Comparison of ENCODE assay signal across 8 cellular contexts in genomic region chr6:132669690-132670291, GRCh38. TPM values are rescaled to one million over a fixed set of nuclear protein-coding genes. Genes with fewer than 3 reads are reported as not detected.
DNase-seq lines count a peak whose midpoint lies in the region; ATAC-seq and TF ChIP-seq lines count a peak whose summit lies in the region.

No MANE protein-coding gene starts in this region.

- TF ChIP-seq CTCF in C4-2B (conservative IDR thresholded peaks at IDR 0.05) (peak; percentile 64), KMS-11 (conservative IDR thresholded peaks at IDR 0.05; ENCODE audit: low read depth, low read length) (peak; percentile 72; the same call in 1 of the 2 replicates)

- H3K27me3 ChIP-seq in KMS-11 (ENCODE audit: insufficient read depth, low read depth) (no peaks in the 10 kb centered on the region), MG63 (no peaks in the 10 kb centered on the region)

- H3K4me1 Mint-ChIP-seq in naive B cell = peaks cover 5 to 10% (median 8%) of the 10 kb centered on the region in 3 donors

- peaks cover 0 to 4% (median 0%) of the 10 kb centered on the region in 3 donors for H3K27me3 Mint-ChIP-seq in naive B cell

- no peak overlapping the region for H3K27ac ChIP-seq in C4-2B
- no peak overlapping the region for H3K27ac ChIP-seq in KMS-11

- H3K79me2 ChIP-seq in KMS-11 (ENCODE audit: insufficient read depth, low read depth) = no peaks in the 10 kb centered on the region

- no peaks in the 10 kb centered on the region for H3K36me3 ChIP-seq in KMS-11 (ENCODE audit: insufficient read depth)
- H3K36me3 ChIP-seq in MG63 = no peaks in the 10 kb centered on the region

- no peak overlapping the region for H3K9ac ChIP-seq in KMS-11

- H2AFZ ChIP-seq in KMS-11 (ENCODE audit: low read depth) = peak overlapping the region; percentile 47

- H3K4me3 ChIP-seq in KMS-11 (IDR thresholded peaks at IDR 0.05; ENCODE audit: insufficient read depth, low read depth, low read length) (no peak overlapping the region), MG63 (no peak overlapping the region)

- no peak overlapping the region for H3K27ac Mint-ChIP-seq in naive B cell

- H3K4me3 Mint-ChIP-seq in naive B cell = peak overlapping the region in 1 of 8 donors; percentile 54

- ATAC-seq in GM19023 (IDR thresholded peaks at IDR 0.05; ENCODE audit: unreplicated experiment) (peak; percentile 67), naive B cell (ENCODE audit: low read depth in 2 of 2) (peak; percentile 41 to 43)

- H3K36me3 Mint-ChIP-seq in naive B cell = no peaks in the 10 kb centered on the region

- TF ChIP-seq POLR2A in erythroblast (IDR thresholded peaks at IDR 0.05; ENCODE audit: low read length) = no peak

- H4K20me1 ChIP-seq in KMS-11 (ENCODE audit: insufficient read depth) = no peaks in the 10 kb centered on the region

- H3K4me1 ChIP-seq in KMS-11 (ENCODE audit: low read depth, poor library complexity, severe bottlenecking) = peaks cover 7% of the 10 kb centered on the region

- 0 out of 2 replicates have a peak, but pooled peaks cover 3% of the 10 kb centered on the region for H3K9me3 ChIP-seq in MG63

- DNase-seq in SHP77 treated with DMSO at 0.1 percent for 48 hours (lab: John Stamatoyannopoulos, UW) (peak; percentile 55), erythroblast (lab: John Stamatoyannopoulos, UW) (peak; percentile 25 to 40), naive B cell (peak; percentile 34), cortex of kidney (lab: John Stamatoyannopoulos, UW) (no peak), MG63 (no peak)

- no peaks in the 10 kb centered on the region for H3K9me3 Mint-ChIP-seq in naive B cell

- H3K4me2 ChIP-seq in KMS-11 = peak overlapping the region; percentile 13; the same call in 1 of the 2 replicates

RNA-seq across cellular contexts. Expression of gene TAAR1, which starts 10.8 kb away (rescaled TPM):
- polyA plus RNA-seq in naive B cell (ENCODE audit: low read depth in 6 of 6) = not detected
- not detected in 2 replicates for total RNA-seq in MG63 (2014; rRNA removed; shearing (Covaris generic); ENCODE audit: low replicate concordance)

RNA-seq across cellular contexts. Expression of gene VNN1, which starts 44.1 kb away (rescaled TPM):
- polyA plus RNA-seq in naive B cell (ENCODE audit: low read depth in 6 of 6) = under 1 TPM in 3 of 6 donors, not detected in 3; 0.09 to 0.17 (median 0.10) TPM
- 1.1 TPM in 1 of 2 replicates, not detected in the other for total RNA-seq in MG63 (2014; rRNA removed; shearing (Covaris generic); ENCODE audit: low replicate concordance)

RNA-seq across cellular contexts. Expression of gene TAAR2, which starts 45.7 kb away (rescaled TPM):
- not detected for polyA plus RNA-seq in naive B cell (ENCODE audit: low read depth in 6 of 6)
- total RNA-seq in MG63 (2014; rRNA removed; shearing (Covaris generic); ENCODE audit: low replicate concordance) = not detected in 2 replicates

Comparison
In these comparisons a context has a peak if more than half of its experiments do, and no peak if none do; other contexts are left out.
1. DNase-seq: peak in SHP77 treated with DMSO at 0.1 percent for 48 hours (single experiment), erythroblast (2 of 2) and naive B cell (single experiment); none in cortex of kidney (single experiment) and MG63 (single experiment).